Comparison of ENCODE assay signal across 27 cellular contexts in genomic region chrX:129493643-129494042, GRCh38. TPM values are rescaled to one million over a fixed set of nuclear protein-coding genes. Genes with fewer than 3 reads are reported as not detected.
DNase-seq lines count a peak whose midpoint lies in the region; ATAC-seq, FAIRE-seq and TF ChIP-seq lines count a peak whose summit lies in the region.
"Had no signal": no experiment of that assay in that cellular context is flagged by ENCODE, and none has a peak within 500 bp of the region (broad histone marks: within the 10 kb centered on the region; RNA-seq: fewer than 3 reads in every experiment).

No MANE protein-coding gene starts in this region.

- H3K4me1 Mint-ChIP-seq in activated T-helper 2 cell treated with anti-CD3 and anti-CD28 coated beads, Interferon-gamma antibody, Interleukin-2, Interleukin-4, amounts not matched to agents 10 μg/mL and 5 μg/mL and 100 μg/mL, durations not matched to agents 14 hours and 24 hours and 36 hours (ENCODE audit: low read depth) = no peaks in the 10 kb centered on the region
- H3K4me1 Mint-ChIP-seq: CD4-positive, CD25-positive, alpha-beta regulatory T cell; central memory CD8-positive, alpha-beta T cell had no signal

- H3K4me3 Mint-ChIP-seq in activated T-helper 2 cell treated with anti-CD3 and anti-CD28 coated beads, Interferon-gamma antibody, Interleukin-2, Interleukin-4, amounts not matched to agents 10 μg/mL and 5 μg/mL and 100 μg/mL, durations not matched to agents 14 hours and 24 hours and 36 hours (ENCODE audit: low read depth) = no peak overlapping the region
- H3K4me3 Mint-ChIP-seq: activated T-helper 1 cell treated with anti-CD3 and anti-CD28 coated beads, Interleukin-12 subunit alpha, Interleukin-12 subunit beta, Interleukin-2, Interleukin-4 antibody, amounts not matched to agents 30 ng/mL and 10 ng/mL and 1 ng/mL, durations not matched to agents 14 hours and 24 hours and 36 hours; CD4-positive, CD25-positive, alpha-beta regulatory T cell; central memory CD8-positive, alpha-beta T cell; type B pancreatic cell had no signal

- DNase-seq in H54 (ENCODE audit: insufficient read length, low spot score) (no peak), amniotic epithelial cell (ENCODE audit: low read depth) (peak; percentile 47), fibroblast of the aortic adventitia (ENCODE audit: low read depth) (peak; percentile 35), NCI-H1092 treated with DMSO at 0.1 percent for 48 hours (lab: John Stamatoyannopoulos, UW) (no peak)
- DNase-seq in activated effector memory CD4-positive, alpha-beta T cell treated with Interleukin-2 at 50 U/mL for 16 hours = no peak
- DNase-seq in activated T-helper 2 cell treated with anti-CD3 and anti-CD28 coated beads, Interferon-gamma antibody, Interleukin-2, Interleukin-4, amounts not matched to agents 10 μg/mL and 5 μg/mL and 100 μg/mL, durations not matched to agents 14 hours and 24 hours and 36 hours (ENCODE audit: low spot score) = no peak
- DNase-seq: CD4-positive, CD25-positive, alpha-beta regulatory T cell; DMS153; effector CD8-positive, alpha-beta T cell; KG1; midbrain; NCI-H1092; NCI-H69; SJCRH30; stimulated activated naive CD4-positive, alpha-beta T cell; T-helper 2 cell had no signal

- no peak for TF ChIP-seq POLR2A in H54 (IDR thresholded peaks at IDR 0.05; ENCODE audit: low read depth, low read length)

- ATAC-seq in HG02642 (IDR thresholded peaks at IDR 0.05; ENCODE audit: poor library complexity, unreplicated experiment) = no peak
- ATAC-seq: A549; activated CD4-positive, CD25-positive, alpha-beta regulatory T cell treated with anti-CD3 and anti-CD28 coated beads, Interleukin-2, amount 50 U/mL, for 24 hours had no signal

- peaks cover 2% of the 10 kb centered on the region for H3K27me3 Mint-ChIP-seq in activated T-helper 2 cell treated with anti-CD3 and anti-CD28 coated beads, Interferon-gamma antibody, Interleukin-2, Interleukin-4, amounts not matched to agents 10 μg/mL and 5 μg/mL and 100 μg/mL, durations not matched to agents 14 hours and 24 hours and 36 hours (ENCODE audit: low read depth)
- H3K27me3 Mint-ChIP-seq: central memory CD8-positive, alpha-beta T cell; type B pancreatic cell had no signal

- intact Hi-C loops in activated T-helper 2 cell treated with anti-CD3 and anti-CD28 coated beads, Interferon-gamma antibody, Interleukin-2, Interleukin-4, amounts not matched to agents 10 μg/mL and 5 μg/mL and 100 μg/mL, durations not matched to agents 14 hours and 24 hours and 36 hours (cut with micrococcal nuclease) = no loop called here

- H3K9me3 Mint-ChIP-seq in activated T-helper 2 cell treated with anti-CD3 and anti-CD28 coated beads, Interferon-gamma antibody, Interleukin-2, Interleukin-4, amounts not matched to agents 10 μg/mL and 5 μg/mL and 100 μg/mL, durations not matched to agents 14 hours and 24 hours and 36 hours = no peaks in the 10 kb centered on the region
- H3K9me3 Mint-ChIP-seq: activated T-helper 1 cell treated with anti-CD3 and anti-CD28 coated beads, Interleukin-12 subunit alpha, Interleukin-12 subunit beta, Interleukin-2, Interleukin-4 antibody, amounts not matched to agents 30 ng/mL and 10 ng/mL and 1 ng/mL, durations not matched to agents 14 hours and 24 hours and 36 hours; central memory CD8-positive, alpha-beta T cell; type B pancreatic cell had no signal

- H3K79me2 ChIP-seq in ACC112 (ENCODE audit: control insufficient read depth, insufficient read depth, low read length, unreplicated experiment) = no peaks in the 10 kb centered on the region

- no peaks in the 10 kb centered on the region for H3K36me3 Mint-ChIP-seq in activated T-helper 2 cell treated with anti-CD3 and anti-CD28 coated beads, Interferon-gamma antibody, Interleukin-2, Interleukin-4, amounts not matched to agents 10 μg/mL and 5 μg/mL and 100 μg/mL, durations not matched to agents 14 hours and 24 hours and 36 hours (ENCODE audit: low read depth)
- H3K36me3 Mint-ChIP-seq: CD4-positive, CD25-positive, alpha-beta regulatory T cell had no signal

- H2AFZ ChIP-seq in ACC112 (ENCODE audit: low read length, unreplicated experiment) = no peak overlapping the region

- peaks cover 36% of the 10 kb centered on the region for H3K4me1 ChIP-seq in ACC112 (ENCODE audit: control insufficient read depth, insufficient read depth, low read length, unreplicated experiment)
- H3K4me1 ChIP-seq: HAP-1, right atrium auricular region, SJCRH30 had no signal

- peak; percentile 85 for FAIRE-seq in H54 (lab: Jason Lieb, UNC)
- FAIRE-seq: A549, GM18507 had no signal

- H3K4me3 ChIP-seq in ACC112 (ENCODE audit: low read depth, low read length) = peak overlapping the region; percentile 29; the same call in 1 of the 2 replicates
- no peak overlapping the region for H3K4me3 ChIP-seq in fibroblast of the aortic adventitia (ENCODE audit: low read depth, low read length)
- H3K4me3 ChIP-seq: A549, HAP-1, right atrium auricular region, SJCRH30 had no signal

- H3K27ac Mint-ChIP-seq in activated T-helper 2 cell treated with anti-CD3 and anti-CD28 coated beads, Interferon-gamma antibody, Interleukin-2, Interleukin-4, amounts not matched to agents 10 μg/mL and 5 μg/mL and 100 μg/mL, durations not matched to agents 14 hours and 24 hours and 36 hours = no peak overlapping the region
- H3K27ac Mint-ChIP-seq: activated T-helper 1 cell treated with anti-CD3 and anti-CD28 coated beads, Interleukin-12 subunit alpha, Interleukin-12 subunit beta, Interleukin-2, Interleukin-4 antibody, amounts not matched to agents 30 ng/mL and 10 ng/mL and 1 ng/mL, durations not matched to agents 14 hours and 24 hours and 36 hours; CD4-positive, CD25-positive, alpha-beta regulatory T cell; type B pancreatic cell had no signal

- H3K27me3 ChIP-seq in ACC112 (ENCODE audit: insufficient read depth, low read length) = no peaks in the 10 kb centered on the region
- H3K27me3 ChIP-seq: right atrium auricular region, SJCRH30 had no signal

- peak overlapping the region; percentile 60 for H3K27ac ChIP-seq in ACC112 (ENCODE audit: low read depth, low read length)
- H3K27ac ChIP-seq: A549, HL-60, right atrium auricular region, SJCRH30 had no signal

- peaks cover 8% of the 10 kb centered on the region for H3K36me3 ChIP-seq in ACC112 (ENCODE audit: insufficient read depth, low read length)

- TF ChIP-seq CTCF in fibroblast of the aortic adventitia (IDR thresholded peaks at IDR 0.05; ENCODE audit: insufficient read depth, low read length) = no peak

RNA-seq across cellular contexts. Expression of gene SMARCA1, which starts 29.6 kb away (rescaled TPM):
- 62.5 and 110 TPM in 2 replicates for total RNA-seq in fibroblast of the aortic adventitia (ENCODE audit: low replicate concordance)
- total RNA-seq in activated T-helper 2 cell treated with anti-CD3 and anti-CD28 coated beads, Interferon-gamma antibody, Interleukin-2, Interleukin-4, amounts not matched to agents 10 μg/mL and 5 μg/mL and 100 μg/mL, durations not matched to agents 14 hours and 24 hours and 36 hours = 0.18 and 0.34 TPM in 2 replicates
- total RNA-seq: activated T-helper 1 cell treated with anti-CD3 and anti-CD28 coated beads, Interleukin-12 subunit alpha, Interleukin-12 subunit beta, Interleukin-2, Interleukin-4 antibody, amounts not matched to agents 30 ng/mL and 10 ng/mL and 1 ng/mL, durations not matched to agents 14 hours and 24 hours and 36 hours had no signal

RNA-seq across cellular contexts. Expression of gene OCRL, which starts 46.4 kb away (rescaled TPM):
- total RNA-seq in fibroblast of the aortic adventitia (ENCODE audit: low replicate concordance) = 11.4 and 24.2 TPM in 2 replicates
- 3.7 TPM in 2 replicates for total RNA-seq in activated T-helper 2 cell treated with anti-CD3 and anti-CD28 coated beads, Interferon-gamma antibody, Interleukin-2, Interleukin-4, amounts not matched to agents 10 μg/mL and 5 μg/mL and 100 μg/mL, durations not matched to agents 14 hours and 24 hours and 36 hours

Comparison
In these comparisons a context has a peak if more than half of its experiments do, and no peak if none do; other contexts are left out.
1. DNase-seq: peak in amniotic epithelial cell (single experiment) and fibroblast of the aortic adventitia (single experiment); none in H54 (single experiment), activated effector memory CD4-positive, alpha-beta T cell treated with Interleukin-2 at 50 U/mL for 16 hours (single experiment), activated T-helper 2 cell treated with anti-CD3 and anti-CD28 coated beads, Interferon-gamma antibody, Interleukin-2, Interleukin-4, amounts not matched to agents 10 μg/mL and 5 μg/mL and 100 μg/mL, durations not matched to agents 14 hours and 24 hours and 36 hours (single experiment) and NCI-H1092 treated with DMSO at 0.1 percent for 48 hours (single experiment).
2. RNA of gene SMARCA1, which starts 29.6 kb away (total RNA-seq): 62.5 to 110 TPM in fibroblast of the aortic adventitia; 0.18 to 0.34 TPM in activated T-helper 2 cell treated with anti-CD3 and anti-CD28 coated beads, Interferon-gamma antibody, Interleukin-2, Interleukin-4, amounts not matched to agents 10 μg/mL and 5 μg/mL and 100 μg/mL, durations not matched to agents 14 hours and 24 hours and 36 hours; every median in the first group is over 10 times any median in the second.